In the genomic region with DNA sequence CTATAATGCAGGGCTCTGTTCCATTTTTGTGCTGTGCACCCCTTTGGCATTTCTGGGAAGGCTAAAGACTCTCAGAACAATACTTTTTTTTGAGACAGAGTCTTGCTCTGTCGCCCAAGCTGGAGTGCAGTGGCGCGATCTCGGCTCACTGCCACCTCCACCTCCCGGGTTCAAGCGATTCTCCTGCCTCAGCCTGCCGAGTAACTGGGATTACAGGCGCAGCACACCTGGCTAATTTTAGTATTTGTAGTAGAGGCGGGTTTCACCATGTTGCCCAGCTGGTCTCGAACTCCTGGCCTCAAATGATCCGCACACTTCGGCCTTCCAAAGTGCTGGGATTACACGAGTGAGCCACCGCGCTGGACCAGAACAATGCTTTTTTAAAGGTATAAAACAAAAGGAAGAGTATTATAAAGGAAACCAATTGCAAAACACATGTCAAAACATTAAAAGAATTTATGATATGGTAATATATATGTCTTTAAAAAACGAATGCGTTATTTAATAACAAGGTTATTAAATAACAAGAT, we compare ENCODE assay signal across 8 cellular contexts. TPM values are rescaled to one million over a fixed set of nuclear protein-coding genes. Genes with fewer than 3 reads are reported as not detected.
A peak's percentile ranks its signal among the peaks of the same experiment; 100 is the strongest.
DNase-seq lines count a peak whose midpoint lies in the region; ATAC-seq and TF ChIP-seq lines count a peak whose summit lies in the region.

No MANE protein-coding gene starts in this region.

- no peaks in the 10 kb centered on the region for H4K20me1 ChIP-seq in mammary epithelial cell (ENCODE audit: insufficient read depth, low read length)

- H3K4me3 ChIP-seq in A673 (ENCODE audit: low read depth, low read length, poor library complexity, severe bottlenecking) (peak overlapping the region; percentile 70), HUES48 (ENCODE audit: low read depth, low read length) (peak overlapping the region; percentile 74), mammary epithelial cell (replicated peaks in 1 of 3; ENCODE audit: insufficient read depth in 1 of 3, low read depth in 2 of 3, low read length in 3 of 3) (peak overlapping the region; percentile 65 to 79 (median 71)), muscle layer of duodenum (ENCODE audit: low read depth in 1 of 2, low read length in 2 of 2) (peak overlapping the region; percentile 85 to 93)

- TF ChIP-seq CTCF in A673 (conservative IDR thresholded peaks at IDR 0.05; ENCODE audit: low read depth, low read length), result no peak
- TF ChIP-seq CTCF in mammary epithelial cell (conservative IDR thresholded peaks at IDR 0.05 in 1 of 2, IDR thresholded peaks at IDR 0.05 in 1 of 2; ENCODE audit: extremely low read depth in 1 of 2, insufficient read depth in 1 of 2, low read depth in 1 of 2, low read length in 2 of 2), result no peak

- H3K4me2 ChIP-seq in mammary epithelial cell (ENCODE audit: insufficient read depth, low read depth, low read length), result peak overlapping the region; percentile 93

- intact Hi-C loops in A673 (cut with micrococcal nuclease; ENCODE audit: unreplicated experiment), result no loop called here
- intact Hi-C loops in mammary epithelial cell (cut with micrococcal nuclease), result no loop called here

- H3K27me3 ChIP-seq in A673 (replicated peaks; ENCODE audit: insufficient read depth, low read depth, low read length, poor library complexity) (no peaks in the 10 kb centered on the region), HUES48 (ENCODE audit: control insufficient read depth, insufficient read depth, low read length) (peaks cover 47% of the 10 kb centered on the region), mammary epithelial cell (ENCODE audit: insufficient read depth, low read length) (no peaks in the 10 kb centered on the region), muscle layer of duodenum (ENCODE audit: low read depth, low read length) (no peaks in the 10 kb centered on the region)

- no peaks in the 10 kb centered on the region for H3K9me3 ChIP-seq in A673 (ENCODE audit: low read depth, low read length, poor library complexity, severe bottlenecking)
- H3K9me3 ChIP-seq in HUES48 (ENCODE audit: control insufficient read depth, insufficient read depth, low read length), result no peaks in the 10 kb centered on the region
- no peaks in the 10 kb centered on the region for H3K9me3 ChIP-seq in mammary epithelial cell (replicated peaks; ENCODE audit: insufficient read depth, low read length)
- H3K9me3 ChIP-seq in muscle layer of duodenum (ENCODE audit: control insufficient read depth in 1 of 2, low read length in 2 of 2), result no peaks in the 10 kb centered on the region

- H3K4me1 ChIP-seq in A673 (ENCODE audit: insufficient read depth, low read length, poor library complexity, severe bottlenecking) (peaks cover 17% of the 10 kb centered on the region), HUES48 (ENCODE audit: control insufficient read depth, insufficient read depth, low read length) (no peaks in the 10 kb centered on the region), mammary epithelial cell (ENCODE audit: insufficient read depth, low read length) (peaks cover 61% of the 10 kb centered on the region), muscle layer of duodenum (ENCODE audit: control insufficient read depth in 1 of 2, insufficient read depth in 2 of 2, low read length in 2 of 2) (peaks cover 12 to 23% of the 10 kb centered on the region in 2 donors)

- POLR2A ChIA-PET in A673 (lab: Charles Lee; ENCODE audit: low non-redundant PET), result no interaction called here

- BruUV-seq in A673 (replicated peaks; lab: Mats Ljungman, UMichigan) (no TSS peak), mammary epithelial cell (replicated peaks; lab: Mats Ljungman, UMichigan) (no TSS peak)

- in situ Hi-C loops in mammary epithelial cell (cut with MboI; ENCODE audit: low sequenced_read_pairs in 2 of 2), result no loop called here

- H3K27ac ChIP-seq in A673 (ENCODE audit: low read depth, low read length, poor library complexity, severe bottlenecking) (no peak overlapping the region), HUES48 (ENCODE audit: low read depth, low read length) (no peak overlapping the region), mammary epithelial cell (ENCODE audit: insufficient read depth, low read depth, low read length) (peak overlapping the region; percentile 78), muscle layer of duodenum (ENCODE audit: low read length) (peak overlapping the region; percentile 93)

- no peak overlapping the region for H3K9ac ChIP-seq in HUES48 (ENCODE audit: low read depth, low read length)
- peak overlapping the region; percentile 84 for H3K9ac ChIP-seq in mammary epithelial cell (ENCODE audit: insufficient read depth, low read length)

- dilution Hi-C loops in mammary epithelial cell (cut with HindIII; ENCODE audit: low sequenced_read_pairs), result no loop called here

- CTCF ChIA-PET in A673 (lab: Charles Lee) (no interaction called here), mammary epithelial cell (lab: Charles Lee; ENCODE audit: low non-redundant PET) (no interaction called here)

- H2AFZ ChIP-seq in mammary epithelial cell (ENCODE audit: low read depth, low read length), result peak overlapping the region; percentile 96

- DNase-seq in A673 (ENCODE audit: low spot score) (no peak), mammary epithelial cell (no peak), ureter (ENCODE audit: low spot score) (no peak), NCI-H2227 (lab: John Stamatoyannopoulos, UW; ENCODE audit: unreplicated experiment) (no peak), midbrain (lab: John Stamatoyannopoulos, UW) (no peak)

- no peak for ATAC-seq in HG03039 (IDR thresholded peaks at IDR 0.05; ENCODE audit: unreplicated experiment)

- H3K36me3 ChIP-seq in A673 (ENCODE audit: insufficient read depth, low read length, poor library complexity, severe bottlenecking), result no peaks in the 10 kb centered on the region
- no peaks in the 10 kb centered on the region for H3K36me3 ChIP-seq in HUES48 (ENCODE audit: control insufficient read depth, insufficient read depth, low read length)
- no peaks in the 10 kb centered on the region for H3K36me3 ChIP-seq in mammary epithelial cell (ENCODE audit: insufficient read depth, low read length)
- H3K36me3 ChIP-seq in muscle layer of duodenum (ENCODE audit: control insufficient read depth in 1 of 2, insufficient read depth in 2 of 2, low read length in 2 of 2), result no peaks in the 10 kb centered on the region

- H3K79me2 ChIP-seq in mammary epithelial cell (ENCODE audit: insufficient read depth, low read length), result peaks cover 49% of the 10 kb centered on the region

- WGBS in mammary epithelial cell (ENCODE audit: low coverage, missing lambda C conversion rate), result 47% methylated on average over 13 of the region's 17 CpGs

RNA-seq across cellular contexts. Expression of gene SQOR, which starts 1.0 kb away (rescaled TPM):
- total RNA-seq in A673 (2021), result 4.3 and 4.9 TPM in 2 replicates
- total RNA-seq in mammary epithelial cell, result 100 to 1,000 TPM in 1 of 2 donors, 10 to 100 TPM in 1; 65.7 to 125 TPM
- polyA plus RNA-seq in mammary epithelial cell, result 138 TPM
- 297 TPM for polyA minus RNA-seq in mammary epithelial cell
- total RNA-seq in ureter, result 51.6 TPM

RNA-seq across cellular contexts. Expression of gene BLOC1S6, which starts 48.6 kb away (rescaled TPM):
- total RNA-seq in A673 (2021) (51.7 and 55.6 TPM in 2 replicates), mammary epithelial cell (10 to 100 TPM; 38.0 to 49.2 TPM), ureter (34.1 TPM)
- 10.8 TPM for polyA plus RNA-seq in mammary epithelial cell
- 49.5 TPM for polyA minus RNA-seq in mammary epithelial cell

Comparison
In these comparisons a context has a peak if more than half of its experiments do, and no peak if none do; other contexts are left out.
1. H3K27ac ChIP-seq: peak in mammary epithelial cell (single experiment) and muscle layer of duodenum (single experiment); none in A673 (single experiment) and HUES48 (single experiment).
2. Peak in every context shown above with its lines, with median percentiles within 50 percentile points of each other: H3K4me3 ChIP-seq.